8 cellular contexts compared by ENCODE assay signal in the genomic region with DNA sequence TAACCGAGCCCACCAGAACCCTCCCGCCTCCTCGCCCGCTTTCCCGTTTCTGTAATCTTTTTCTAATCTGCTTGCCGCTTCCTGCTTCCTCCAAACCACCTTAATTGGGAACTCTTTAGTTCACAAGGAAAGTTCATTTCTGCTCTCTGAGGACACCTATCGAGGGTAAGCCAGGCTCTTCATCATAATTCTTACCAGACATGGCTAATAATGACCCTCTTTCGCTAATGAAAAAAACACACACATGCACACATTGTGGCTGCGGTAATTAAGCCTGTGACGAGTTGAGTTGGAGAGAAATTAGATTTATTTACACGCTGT.
A peak's percentile ranks its signal among the peaks of the same experiment; 100 is the strongest.
DNase-seq lines count a peak whose midpoint lies in the region; TF ChIP-seq lines count a peak whose summit lies in the region.

No MANE protein-coding gene starts in this region.

- peak overlapping the region; percentile 41 for H3K4me3 ChIP-seq in ovary

- 2 to 5% (median 2%) methylated on average over 11 of the region's 11 CpGs for WGBS in ovary, 3 donors

- no peak for TF ChIP-seq EP300 in ovary (IDR thresholded peaks at IDR 0.05)

- H3K27me3 ChIP-seq in ovary: no peaks in the 10 kb centered on the region

- DNase-seq in GM03348 (ENCODE audit: low spot score) (peak; percentile 64), SK-MEL-5 (ENCODE audit: low read depth, low spot score) (peak; percentile 35), globus pallidus (ENCODE audit: low spot score) (peak; percentile 8), ovary (peak in 1 of 5 donors; percentile 48), KG1 (lab: John Stamatoyannopoulos, UW) (no peak), SHP77 treated with DMSO at 0.1 percent for 48 hours (lab: John Stamatoyannopoulos, UW) (no peak), NCI-H1930 (lab: John Stamatoyannopoulos, UW) (no peak), SIG-M5 treated with dmso at 0.1 percent for 504 hours (lab: John Stamatoyannopoulos, UW; ENCODE audit: unreplicated experiment) (no peak)

- H3K9me3 ChIP-seq in ovary: no peaks in the 10 kb centered on the region

- peak; percentile 37 to 45 (median 41) for TF ChIP-seq CTCF in ovary (IDR thresholded peaks at IDR 0.05)

- no peak overlapping the region for H3K27ac ChIP-seq in ovary

- no peaks in the 10 kb centered on the region for H3K4me1 ChIP-seq in ovary (ENCODE audit: insufficient read depth)

- H3K36me3 ChIP-seq in ovary: no peaks in the 10 kb centered on the region

- in situ Hi-C loops in SK-MEL-5 (cut with HindIII; ENCODE audit: low pct_unique_long_range_greater_than_20kb, low sequenced_read_pairs): no loop called here

- intact Hi-C loops in ovary (cut with DNase I): loop anchor here in 2 of 4 donors (10.0 kb wide), 2 partner anchors 150 to 260 kb away; no protein-coding TSS in a partner anchor

- TF ChIP-seq POLR2A in ovary (IDR thresholded peaks at IDR 0.05): no peak

Comparison
In these comparisons a context has a peak if more than half of its experiments do, and no peak if none do; other contexts are left out.
1. DNase-seq: peak in GM03348 (single experiment), SK-MEL-5 (single experiment) and globus pallidus (single experiment); none in KG1 (single experiment), SHP77 treated with DMSO at 0.1 percent for 48 hours (single experiment), NCI-H1930 (0 of 2) and SIG-M5 treated with dmso at 0.1 percent for 504 hours (single experiment).